19 cellular contexts compared by ENCODE assay signal in the genomic region with DNA sequence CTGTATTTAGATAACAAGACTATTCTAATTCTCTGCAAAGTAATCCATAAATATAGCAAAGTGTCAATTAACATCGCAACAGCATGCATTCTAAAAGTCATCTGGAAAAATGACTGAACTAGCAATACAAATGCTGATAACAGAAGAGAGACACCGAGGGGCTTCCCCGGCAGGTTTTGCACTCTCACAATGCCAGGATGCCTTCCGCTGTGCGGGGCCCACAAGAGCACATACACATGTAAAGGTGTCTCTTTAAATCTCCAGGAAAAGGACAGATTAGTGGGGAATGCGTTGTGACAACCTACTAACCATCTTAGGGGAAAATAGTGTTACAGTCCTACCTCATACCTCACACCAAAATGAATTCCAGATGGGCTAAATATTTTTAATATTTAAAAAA.
"Had no signal": no experiment of that assay in that cellular context is flagged by ENCODE, and none has a peak within 500 bp of the region (broad histone marks: within the 10 kb centered on the region; RNA-seq: fewer than 3 reads in every experiment).

No MANE protein-coding gene starts in this region.

- H3K27ac Mint-ChIP-seq: naive B cell, nephron had no signal

- ATAC-seq: heart left ventricle, sciatic nerve had no signal

- H3K9me3 ChIP-seq: colonic mucosa, heart left ventricle, spleen, stomach, thoracic aorta, transverse colon had no signal

- DNase-seq: colonic mucosa; dermis blood vessel endothelial cell; erythroblast; foreskin melanocyte; heart left ventricle; hypothalamus; kidney glomerular epithelial cell; mesendoderm; naive B cell; spleen; stimulated activated CD4-positive, alpha-beta T cell treated with anti-CD3 and anti-CD28 coated beads, Interleukin-15, amount 100 ng/mL, for 24 hours; stimulated activated CD4-positive, alpha-beta T cell treated with anti-CD3 and anti-CD28 coated beads, Interleukin-1b, Interleukin-23, amount 100 ng/mL, for 48 hours; stimulated activated naive CD4-positive, alpha-beta T cell; stomach; substantia nigra; transverse colon had no signal

- H3K4me3 Mint-ChIP-seq: naive B cell, nephron had no signal

- H3K27me3 ChIP-seq: colonic mucosa had no signal

- H3K27ac ChIP-seq: colonic mucosa, heart left ventricle, spleen, stomach, thoracic aorta, transverse colon had no signal

- H3K36me3 ChIP-seq: colonic mucosa, heart left ventricle, spleen, stomach, thoracic aorta, transverse colon had no signal

- H3K4me3 ChIP-seq: colonic mucosa, heart left ventricle, spleen, stomach, thoracic aorta, transverse colon had no signal

- H3K9me3 Mint-ChIP-seq: nephron had no signal

- H3K4me1 Mint-ChIP-seq: naive B cell had no signal

- H3K4me1 ChIP-seq: colonic mucosa had no signal

- H3K36me3 Mint-ChIP-seq: naive B cell had no signal
